In the genomic region with DNA sequence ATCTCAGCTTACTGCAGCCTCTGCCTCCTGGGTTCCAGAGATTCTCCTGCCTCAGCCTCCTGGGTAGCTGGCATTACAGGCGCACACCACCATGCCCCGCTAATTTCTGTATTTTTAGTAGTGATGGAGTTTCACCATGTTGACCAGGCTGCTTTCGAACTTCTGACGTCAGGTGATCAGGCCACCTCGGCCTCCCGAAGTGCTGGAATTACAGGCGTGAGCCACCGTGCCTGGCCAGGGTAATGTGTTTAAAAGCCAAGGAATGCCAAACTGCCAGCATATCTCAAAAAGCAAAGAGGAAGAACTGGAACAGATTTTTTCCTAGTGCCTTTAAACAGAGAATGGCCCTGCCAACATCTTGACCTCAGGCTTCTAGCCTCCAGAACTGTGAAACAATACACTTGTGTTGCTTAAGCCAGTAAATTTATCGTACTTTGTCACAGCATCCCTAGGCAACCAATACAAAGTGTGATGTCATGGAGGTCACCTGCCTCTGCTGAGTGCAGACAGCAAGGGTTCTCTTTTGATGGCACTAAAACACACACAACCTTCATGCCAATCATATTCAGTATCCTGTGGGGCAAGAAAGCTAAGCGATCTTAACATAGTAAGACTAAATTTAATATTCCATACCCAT, we compare ENCODE assay signal across 23 cellular contexts.
"Had no signal": no experiment of that assay in that cellular context is flagged by ENCODE, and none has a peak within 500 bp of the region (broad histone marks: within the 10 kb centered on the region; RNA-seq: fewer than 3 reads in every experiment).

No MANE protein-coding gene starts in this region.

- H3K27ac Mint-ChIP-seq: activated CD8-positive, alpha-beta T cell treated with anti-CD3 and anti-CD28 coated beads for 36 hours; activated naive CD4-positive, alpha-beta T cell treated with anti-CD3 and anti-CD28 coated beads, Interleukin-2, amount 10 ng/mL, durations not matched to agents 7 days and 5 days; activated naive CD8-positive, alpha-beta T cell treated with anti-CD3 and anti-CD28 coated beads for 36 hours; activated T-cell treated with anti-CD3 and anti-CD28 coated beads, Interleukin-2, amount 50 U/mL, for 72 hours; activated T-helper 2 cell treated with anti-CD3 and anti-CD28 coated beads, Interferon-gamma antibody, Interleukin-2, Interleukin-4, amounts not matched to agents 10 μg/mL and 5 μg/mL and 100 μg/mL, durations not matched to agents 14 hours and 24 hours and 36 hours; T-helper 1 cell treated with Interleukin-12 subunit alpha and Interleukin-12 subunit beta and Interleukin-4 antibody, amounts not matched to agents 30 μg/mL and 1 μg/mL, for 36 hours had no signal

- H3K27ac ChIP-seq: brain microvascular endothelial cell, cardiac muscle cell, Peyer's patch, RWPE1 had no signal

- DNase-seq: activated CD4-positive, alpha-beta T cell treated with anti-CD3 and anti-CD28 coated beads for 4 hours; activated CD8-positive, alpha-beta memory T cell treated with anti-CD3 and anti-CD28 coated beads, Interleukin-2, amount 50 U/mL, for 4 hours; activated CD8-positive, alpha-beta T cell treated with anti-CD3 and anti-CD28 coated beads for 36 hours; activated gamma-delta T cell treated with Interleukin-2 at 50 U/mL for 16 hours; activated naive CD4-positive, alpha-beta T cell treated with anti-CD3 and anti-CD28 coated beads, Interleukin-2, amount 10 ng/mL, durations not matched to agents 7 days and 5 days; activated naive CD8-positive, alpha-beta T cell treated with anti-CD3 and anti-CD28 coated beads for 36 hours; activated T-cell treated with anti-CD3 and anti-CD28 coated beads, Interleukin-2, amount 50 U/mL, for 72 hours; brain microvascular endothelial cell; MG63; MV-4-11; NCI-H1092 treated with DMSO at 0.1 percent for 48 hours; NCI-H1417 treated with DMSO at 0.1 percent for 48 hours; NCI-H1694 treated with DMSO at 0.1 percent for 48 hours; NCI-H2081; NCI-H446; NCI-H524; Peyer's patch; SHP77 treated with DMSO at 0.1 percent for 48 hours had no signal

- H3K27me3 ChIP-seq: brain microvascular endothelial cell, cardiac muscle cell, MG63, Peyer's patch had no signal

- H3K4me1 Mint-ChIP-seq: activated naive CD4-positive, alpha-beta T cell treated with anti-CD3 and anti-CD28 coated beads, Interleukin-2, amount 10 ng/mL, durations not matched to agents 7 days and 5 days; activated naive CD8-positive, alpha-beta T cell treated with anti-CD3 and anti-CD28 coated beads for 36 hours had no signal

- H3K9me3 ChIP-seq: MG63, Peyer's patch had no signal

- H3K4me3 Mint-ChIP-seq: activated CD8-positive, alpha-beta T cell treated with anti-CD3 and anti-CD28 coated beads for 36 hours; activated naive CD4-positive, alpha-beta T cell treated with anti-CD3 and anti-CD28 coated beads, Interleukin-2, amount 10 ng/mL, durations not matched to agents 7 days and 5 days; activated naive CD8-positive, alpha-beta T cell treated with anti-CD3 and anti-CD28 coated beads for 36 hours; activated T-cell treated with anti-CD3 and anti-CD28 coated beads, Interleukin-2, amount 50 U/mL, for 72 hours; T-helper 1 cell treated with Interleukin-12 subunit alpha and Interleukin-12 subunit beta and Interleukin-4 antibody, amounts not matched to agents 30 μg/mL and 1 μg/mL, for 36 hours had no signal

- H3K36me3 Mint-ChIP-seq: activated naive CD4-positive, alpha-beta T cell treated with anti-CD3 and anti-CD28 coated beads, Interleukin-2, amount 10 ng/mL, durations not matched to agents 7 days and 5 days; activated naive CD8-positive, alpha-beta T cell treated with anti-CD3 and anti-CD28 coated beads for 36 hours had no signal

- H3K4me1 ChIP-seq: Peyer's patch had no signal

- H3K4me3 ChIP-seq: cardiac muscle cell, MG63, Peyer's patch had no signal

- H3K27me3 Mint-ChIP-seq: activated CD8-positive, alpha-beta T cell treated with anti-CD3 and anti-CD28 coated beads for 36 hours; activated naive CD4-positive, alpha-beta T cell treated with anti-CD3 and anti-CD28 coated beads, Interleukin-2, amount 10 ng/mL, durations not matched to agents 7 days and 5 days; activated naive CD8-positive, alpha-beta T cell treated with anti-CD3 and anti-CD28 coated beads for 36 hours had no signal

- H3K36me3 ChIP-seq: brain microvascular endothelial cell, cardiac muscle cell, MG63, Peyer's patch had no signal

- ATAC-seq: activated CD4-positive, CD25-positive, alpha-beta regulatory T cell treated with anti-CD3 and anti-CD28 coated beads, Interleukin-2, amount 50 U/mL, for 24 hours; activated CD8-positive, alpha-beta T cell treated with anti-CD3 and anti-CD28 coated beads for 36 hours; activated T-cell treated with anti-CD3 and anti-CD28 coated beads, Interleukin-2, amount 50 U/mL, for 72 hours had no signal
